ENCODE assay signal across 15 cellular contexts in genomic region chr14:91302391-91302790, GRCh38. TPM values are rescaled to one million over a fixed set of nuclear protein-coding genes. Genes with fewer than 3 reads are reported as not detected.
DNase-seq lines count a peak whose midpoint lies in the region; ATAC-seq and TF ChIP-seq lines count a peak whose summit lies in the region.
"Had no signal": no experiment of that assay in that cellular context is flagged by ENCODE, and none has a peak within 500 bp of the region (broad histone marks: within the 10 kb centered on the region; RNA-seq: fewer than 3 reads in every experiment).

No MANE protein-coding gene starts in this region.

- POLR2A ChIA-PET in activated CD4-positive, alpha-beta memory T cell treated with anti-CD3 and anti-CD28 coated beads, Interleukin-2, amount 10 ng/mL, durations not matched to agents 7 days and 5 days (lab: Charles Lee), result interaction anchor here (1.1 kb wide), 1 partner anchor 9 kb away, joined by 3 read pairs; no protein-coding TSS in a partner anchor
- POLR2A ChIA-PET in naive thymus-derived CD8-positive, alpha-beta T cell (lab: Charles Lee), result no interaction called here

- no peaks in the 10 kb centered on the region for H3K9me3 Mint-ChIP-seq in activated CD8-positive, alpha-beta memory T cell treated with anti-CD3 and anti-CD28 coated beads, Interleukin-2, amount 10 ng/mL, durations not matched to agents 7 days and 5 days (ENCODE audit: low read depth)
- no peaks in the 10 kb centered on the region for H3K9me3 Mint-ChIP-seq in activated CD4-positive, alpha-beta memory T cell treated with anti-CD3 and anti-CD28 coated beads, Interleukin-2, amount 10 ng/mL, durations not matched to agents 7 days and 5 days
- no peaks in the 10 kb centered on the region for H3K9me3 Mint-ChIP-seq in naive thymus-derived CD8-positive, alpha-beta T cell
- H3K9me3 Mint-ChIP-seq in chondrocyte (ENCODE audit: low read depth), result no peaks in the 10 kb centered on the region

- ATAC-seq in activated CD8-positive, alpha-beta memory T cell treated with anti-CD3 and anti-CD28 coated beads, Interleukin-2, amount 10 ng/mL, durations not matched to agents 7 days and 5 days, result peak; percentile 48
- ATAC-seq in GM19438 (IDR thresholded peaks at IDR 0.05; ENCODE audit: low read depth, unreplicated experiment), result peak; percentile 11
- ATAC-seq in naive thymus-derived CD8-positive, alpha-beta T cell, result no peak
- ATAC-seq in HG03432 (IDR thresholded peaks at IDR 0.05; ENCODE audit: unreplicated experiment), result no peak

- peak overlapping the region; percentile 84 for H3K27ac Mint-ChIP-seq in activated CD8-positive, alpha-beta memory T cell treated with anti-CD3 and anti-CD28 coated beads, Interleukin-2, amount 10 ng/mL, durations not matched to agents 7 days and 5 days
- peak overlapping the region; percentile 82 for H3K27ac Mint-ChIP-seq in activated CD4-positive, alpha-beta memory T cell treated with anti-CD3 and anti-CD28 coated beads, Interleukin-2, amount 10 ng/mL, durations not matched to agents 7 days and 5 days
- peak overlapping the region; percentile 47 to 92 (median 70) for H3K27ac Mint-ChIP-seq in naive thymus-derived CD8-positive, alpha-beta T cell
- no peak overlapping the region for H3K27ac Mint-ChIP-seq in chondrocyte (ENCODE audit: unreplicated experiment)

- peaks cover 38% of the 10 kb centered on the region for H3K4me1 Mint-ChIP-seq in activated CD8-positive, alpha-beta memory T cell treated with anti-CD3 and anti-CD28 coated beads, Interleukin-2, amount 10 ng/mL, durations not matched to agents 7 days and 5 days
- peaks cover 48% of the 10 kb centered on the region for H3K4me1 Mint-ChIP-seq in activated CD4-positive, alpha-beta memory T cell treated with anti-CD3 and anti-CD28 coated beads, Interleukin-2, amount 10 ng/mL, durations not matched to agents 7 days and 5 days
- peaks cover 7 to 35% (median 16%) of the 10 kb centered on the region in 4 donors for H3K4me1 Mint-ChIP-seq in naive thymus-derived CD8-positive, alpha-beta T cell
- no peaks in the 10 kb centered on the region for H3K4me1 Mint-ChIP-seq in chondrocyte (ENCODE audit: low read depth)

- no peak overlapping the region for H3K4me3 Mint-ChIP-seq in activated CD8-positive, alpha-beta memory T cell treated with anti-CD3 and anti-CD28 coated beads, Interleukin-2, amount 10 ng/mL, durations not matched to agents 7 days and 5 days
- H3K4me3 Mint-ChIP-seq in activated CD4-positive, alpha-beta memory T cell treated with anti-CD3 and anti-CD28 coated beads, Interleukin-2, amount 10 ng/mL, durations not matched to agents 7 days and 5 days, result no peak overlapping the region
- H3K4me3 Mint-ChIP-seq in naive thymus-derived CD8-positive, alpha-beta T cell, result no peak overlapping the region
- H3K4me3 Mint-ChIP-seq in chondrocyte (ENCODE audit: unreplicated experiment), result no peak overlapping the region

- peaks cover 76% of the 10 kb centered on the region for H3K36me3 Mint-ChIP-seq in activated CD8-positive, alpha-beta memory T cell treated with anti-CD3 and anti-CD28 coated beads, Interleukin-2, amount 10 ng/mL, durations not matched to agents 7 days and 5 days
- peaks cover 95% of the 10 kb centered on the region for H3K36me3 Mint-ChIP-seq in activated CD4-positive, alpha-beta memory T cell treated with anti-CD3 and anti-CD28 coated beads, Interleukin-2, amount 10 ng/mL, durations not matched to agents 7 days and 5 days (ENCODE audit: low read depth)
- H3K36me3 Mint-ChIP-seq in naive thymus-derived CD8-positive, alpha-beta T cell, result peaks cover 6 to 98% (median 32%) of the 10 kb centered on the region in 3 donors
- H3K36me3 Mint-ChIP-seq in chondrocyte (ENCODE audit: low read depth), result no peaks in the 10 kb centered on the region

- no peak for TF ChIP-seq CTCF in chondrocyte (IDR thresholded peaks at IDR 0.05)

- no peak for DNase-seq in activated CD8-positive, alpha-beta memory T cell treated with anti-CD3 and anti-CD28 coated beads, Interleukin-2, amount 10 ng/mL, durations not matched to agents 7 days and 5 days
- DNase-seq in activated CD8-positive, alpha-beta memory T cell treated with anti-CD3 and anti-CD28 coated beads, Interleukin-2, amount 50 U/mL, for 48 hours, result no peak
- no peak for DNase-seq in activated CD4-positive, alpha-beta memory T cell treated with anti-CD3 and anti-CD28 coated beads, Interleukin-2, amount 10 ng/mL, durations not matched to agents 7 days and 5 days
- peak in 1 of 10 donors; percentile 1 for DNase-seq in naive thymus-derived CD8-positive, alpha-beta T cell
- DNase-seq in chondrocyte (ENCODE audit: low spot score), result no peak
- DNase-seq in HCEC 1CT, result no peak
- DNase-seq: activated effector memory CD4-positive, alpha-beta T cell treated with Interleukin-2 at 50 U/mL for 16 hours; gastrocnemius medialis; NCI-H2029; NK-92 treated with Interleukin-12 subunit alpha and Interleukin-12 subunit beta, amount 100 ng/mL, for 24 hours; ovary; SJCRH30; upper lobe of right lung had no signal

- no peaks in the 10 kb centered on the region for H3K27me3 Mint-ChIP-seq in activated CD8-positive, alpha-beta memory T cell treated with anti-CD3 and anti-CD28 coated beads, Interleukin-2, amount 10 ng/mL, durations not matched to agents 7 days and 5 days
- H3K27me3 Mint-ChIP-seq in activated CD4-positive, alpha-beta memory T cell treated with anti-CD3 and anti-CD28 coated beads, Interleukin-2, amount 10 ng/mL, durations not matched to agents 7 days and 5 days, result no peaks in the 10 kb centered on the region
- H3K27me3 Mint-ChIP-seq in naive thymus-derived CD8-positive, alpha-beta T cell, result no peaks in the 10 kb centered on the region
- peaks cover 2% of the 10 kb centered on the region for H3K27me3 Mint-ChIP-seq in chondrocyte (ENCODE audit: low read depth)

- CTCF ChIA-PET in activated CD8-positive, alpha-beta memory T cell treated with anti-CD3 and anti-CD28 coated beads, Interleukin-2, amount 10 ng/mL, durations not matched to agents 7 days and 5 days (lab: Charles Lee), result interaction anchor here (0.9 kb wide), 2 partner anchors 13 to 15 kb away, joined by 3 read pairs; no protein-coding TSS in a partner anchor
- CTCF ChIA-PET in activated CD4-positive, alpha-beta memory T cell treated with anti-CD3 and anti-CD28 coated beads, Interleukin-2, amount 10 ng/mL, durations not matched to agents 7 days and 5 days (lab: Charles Lee), result no interaction called here

RNA-seq across cellular contexts. Expression of gene GPR68, which starts 57.9 kb away (rescaled TPM):
- 10 to 100 TPM; 44.5 to 48.0 TPM for total RNA-seq in activated CD8-positive, alpha-beta memory T cell treated with anti-CD3 and anti-CD28 coated beads, Interleukin-2, amount 10 ng/mL, durations not matched to agents 7 days and 5 days
- total RNA-seq in activated CD4-positive, alpha-beta memory T cell treated with anti-CD3 and anti-CD28 coated beads, Interleukin-2, amount 10 ng/mL, durations not matched to agents 7 days and 5 days, result 10 to 100 TPM; 36.9 to 39.8 TPM
- total RNA-seq in naive thymus-derived CD8-positive, alpha-beta T cell, result under 1 TPM; 0.60 to 0.73 TPM
- polyA plus RNA-seq in naive thymus-derived CD8-positive, alpha-beta T cell, result 1 to 10 TPM in 1 of 3 donors, under 1 TPM in 2; 0.15 to 7.9 (median 0.82) TPM
- 0.42 to 4.1 TPM (median 0.46 TPM) in 3 replicates for total RNA-seq in chondrocyte
- total RNA-seq: SJCRH30 had no signal

Comparison
In these comparisons a context has a peak if more than half of its experiments do, and no peak if none do; other contexts are left out.
1. ATAC-seq: peak in activated CD8-positive, alpha-beta memory T cell treated with anti-CD3 and anti-CD28 coated beads, Interleukin-2, amount 10 ng/mL, durations not matched to agents 7 days and 5 days (single experiment) and GM19438 (single experiment); none in naive thymus-derived CD8-positive, alpha-beta T cell (0 of 2) and HG03432 (single experiment).